In the genomic region with DNA sequence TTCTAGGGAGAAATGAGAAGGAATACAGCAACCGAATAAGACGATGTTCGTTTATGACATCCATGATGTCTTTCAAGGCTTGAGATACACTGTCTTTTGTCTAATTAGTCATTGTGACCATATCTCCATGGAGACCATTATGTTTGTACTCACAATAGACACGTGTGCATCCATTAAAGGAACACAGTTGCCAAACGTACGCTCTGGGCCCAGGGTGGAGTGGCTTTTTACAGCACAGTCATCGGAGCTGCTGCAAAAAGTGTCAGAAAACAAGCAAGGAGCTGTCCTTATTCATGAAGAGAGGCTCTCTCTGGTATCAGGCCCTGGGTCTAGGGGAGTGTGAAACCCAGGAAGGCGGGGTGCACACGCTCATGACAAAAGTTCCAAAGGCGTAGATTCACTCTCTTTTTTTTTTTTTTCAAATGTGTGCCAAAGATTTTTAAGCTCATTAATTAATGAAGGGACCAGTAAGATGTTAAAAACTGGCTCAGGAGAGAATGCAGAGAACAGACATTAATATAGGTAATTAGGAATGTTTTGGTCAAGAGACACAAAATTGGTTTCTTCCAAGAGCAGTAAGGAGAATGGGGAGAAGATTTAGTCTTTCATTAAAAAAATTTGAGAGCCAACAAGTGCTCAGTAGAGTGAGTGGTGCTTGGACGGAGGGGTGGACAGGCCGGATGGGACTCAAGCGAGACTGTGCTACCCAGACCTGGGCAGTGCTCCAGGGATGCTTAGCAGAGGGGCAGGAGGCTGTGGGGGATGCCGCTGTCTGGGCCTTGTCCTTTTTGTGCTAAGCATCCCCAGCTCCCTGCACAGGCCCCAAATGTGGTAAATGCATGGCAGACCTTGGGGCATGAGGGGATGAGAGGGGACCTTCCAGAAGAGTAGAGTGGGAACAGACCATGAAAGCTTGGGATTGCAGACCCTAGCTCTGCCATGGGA, we compare ENCODE assay signal across 20 cellular contexts. TPM values are rescaled to one million over a fixed set of nuclear protein-coding genes. Genes with fewer than 3 reads are reported as not detected.
DNase-seq lines count a peak whose midpoint lies in the region; ATAC-seq, FAIRE-seq and TF ChIP-seq lines count a peak whose summit lies in the region.
"Had no signal": no experiment of that assay in that cellular context is flagged by ENCODE, and none has a peak within 500 bp of the region (broad histone marks: within the 10 kb centered on the region; RNA-seq: fewer than 3 reads in every experiment).

No MANE protein-coding gene starts in this region.

- H3K36me3 ChIP-seq in right atrium auricular region (no peaks in the 10 kb centered on the region), vagina (no peaks in the 10 kb centered on the region)
- H3K36me3 ChIP-seq: cardiac muscle cell, pancreas, spleen had no signal

- TF ChIP-seq CTCF in right atrium auricular region (IDR thresholded peaks at IDR 0.05): no peak
- no peak for TF ChIP-seq CTCF in epithelial cell of esophagus (IDR thresholded peaks at IDR 0.05; ENCODE audit: insufficient read depth, low read depth, low read length, missing control alignments)
- TF ChIP-seq CTCF in vagina (IDR thresholded peaks at IDR 0.05): no peak
- no peak for TF ChIP-seq CTCF in glutamatergic neuron (IDR thresholded peaks at IDR 0.05; ENCODE audit: partially characterized antibody, unreplicated experiment)

- no peaks in the 10 kb centered on the region for H3K36me3 Mint-ChIP-seq in glutamatergic neuron (ENCODE audit: unreplicated experiment)
- H3K36me3 Mint-ChIP-seq: mesothelial cell of epicardium had no signal

- H3K27ac Mint-ChIP-seq in glutamatergic neuron (ENCODE audit: unreplicated experiment): no peak overlapping the region
- H3K27ac Mint-ChIP-seq: HFFc6, mesothelial cell of epicardium had no signal

- no peak for DNase-seq in Right ventricle myocardium superior
- DNase-seq in right atrium auricular region (ENCODE audit: low spot score): no peak
- DNase-seq in NCI-H748 treated with DMSO at 0.1 percent for 48 hours (lab: John Stamatoyannopoulos, UW): peak; percentile 66
- peak; percentile 38 for DNase-seq in epithelial cell of esophagus (ENCODE audit: low read depth)
- no peak for DNase-seq in frontal cortex (ENCODE audit: low spot score in 2 of 2)
- DNase-seq in vagina (ENCODE audit: extremely low spot score in 2 of 2): no peak
- DNase-seq in glutamatergic neuron: no peak
- no peak for DNase-seq in stimulated activated naive CD4-positive, alpha-beta T cell treated with Interleukin-2 at 50 U/mL for 16 hours (lab: John Stamatoyannopoulos, UW)
- DNase-seq: activated CD8-positive, alpha-beta memory T cell treated with anti-CD3 and anti-CD28 coated beads for 24 hours; activated naive CD4-positive, alpha-beta T cell treated with Interleukin-2 at 50 U/mL for 16 hours; HFFc6; NCI-H1694; pancreas; spleen had no signal

- TF ChIP-seq POLR2A in vagina (IDR thresholded peaks at IDR 0.05): no peak

- H3K27me3 ChIP-seq in right atrium auricular region (no peaks in the 10 kb centered on the region), vagina (no peaks in the 10 kb centered on the region)
- H3K27me3 ChIP-seq: cardiac muscle cell, pancreas had no signal

- H3K9me3 ChIP-seq in right atrium auricular region: no peaks in the 10 kb centered on the region
- no peaks in the 10 kb centered on the region for H3K9me3 ChIP-seq in vagina
- H3K9me3 ChIP-seq: pancreas, spleen had no signal

- H3K27ac ChIP-seq in right atrium auricular region (no peak overlapping the region), vagina (no peak overlapping the region)
- H3K27ac ChIP-seq: cardiac muscle cell, pancreas, spleen had no signal

- no peak overlapping the region for H3K4me3 Mint-ChIP-seq in glutamatergic neuron (ENCODE audit: unreplicated experiment)
- H3K4me3 Mint-ChIP-seq: HFFc6, mesothelial cell of epicardium had no signal

- H3K9me3 Mint-ChIP-seq in glutamatergic neuron (ENCODE audit: unreplicated experiment): peaks cover 3% of the 10 kb centered on the region
- H3K9me3 Mint-ChIP-seq: HFFc6, mesothelial cell of epicardium had no signal

- intact Hi-C loops in Right ventricle myocardium superior (cut with DNase I): no loop called here
- intact Hi-C loops in vagina (cut with DNase I): no loop called here

- H3K4me1 ChIP-seq in right atrium auricular region (peaks cover 0 to 5% of the 10 kb centered on the region in 2 donors), vagina (no peaks in the 10 kb centered on the region)
- H3K4me1 ChIP-seq: pancreas, spleen had no signal

- no peaks in the 10 kb centered on the region for H3K27me3 Mint-ChIP-seq in glutamatergic neuron (ENCODE audit: unreplicated experiment)

- no peak for FAIRE-seq in frontal cortex (lab: Jason Lieb, UNC)
- FAIRE-seq: islet of Langerhans, pancreas had no signal

- no peak overlapping the region for H3K4me3 ChIP-seq in right atrium auricular region
- no peak overlapping the region for H3K4me3 ChIP-seq in epithelial cell of esophagus (ENCODE audit: low read length)
- H3K4me3 ChIP-seq in vagina: no peak overlapping the region
- H3K4me3 ChIP-seq: cardiac muscle cell, pancreas, spleen had no signal

- ATAC-seq in Right ventricle myocardium superior (ENCODE audit: poor library complexity): peak; percentile 66
- ATAC-seq: pancreas had no signal

- peaks cover 3% of the 10 kb centered on the region for H3K4me1 Mint-ChIP-seq in glutamatergic neuron (ENCODE audit: low read depth, unreplicated experiment)

RNA-seq across cellular contexts. Expression of a gene that starts 34.9 kb away (rescaled TPM):
- total RNA-seq in Right ventricle myocardium superior: not detected
- total RNA-seq in right atrium auricular region: not detected
- total RNA-seq in frontal cortex: not detected
- not detected for total RNA-seq in vagina
- not detected for total RNA-seq in glutamatergic neuron (ENCODE audit: unreplicated experiment)
- total RNA-seq: cardiac muscle cell, HFFc6, HT1080, mesothelial cell of epicardium, pancreas, SK-MEL-5, temporal lobe had no signal

Comparison
In these comparisons a context has a peak if more than half of its experiments do, and no peak if none do; other contexts are left out.
1. DNase-seq: peak in NCI-H748 treated with DMSO at 0.1 percent for 48 hours (single experiment) and epithelial cell of esophagus (single experiment); none in Right ventricle myocardium superior (single experiment), right atrium auricular region (single experiment), frontal cortex (0 of 2), vagina (0 of 2), glutamatergic neuron (single experiment) and stimulated activated naive CD4-positive, alpha-beta T cell treated with Interleukin-2 at 50 U/mL for 16 hours (single experiment).